26 cellular contexts compared by ENCODE assay signal in genomic region chr7:78747568-78747967, GRCh38.
"Had no signal": no experiment of that assay in that cellular context is flagged by ENCODE, and none has a peak within 500 bp of the region (broad histone marks: within the 10 kb centered on the region; RNA-seq: fewer than 3 reads in every experiment).

No MANE protein-coding gene starts in this region.

- H3K27me3 ChIP-seq: ascending aorta, breast epithelium, Peyer's patch, SJSA1 had no signal

- H3K36me3 ChIP-seq: ascending aorta, breast epithelium, Peyer's patch, SJSA1 had no signal

- H3K4me2 ChIP-seq: SK-N-SH had no signal

- H3K27ac ChIP-seq: ascending aorta, breast epithelium, Peyer's patch, SJSA1 had no signal

- DNase-seq: activated CD4-positive, alpha-beta T cell treated with anti-CD3 and anti-CD28 coated beads for 36 hours; activated CD4-positive, alpha-beta T cell treated with anti-CD3 and anti-CD28 coated beads, Interleukin-2, amount 10 ng/mL, durations not matched to agents 7 days and 5 days; activated CD4-positive, alpha-beta T cell treated with anti-CD3 and anti-CD28 coated beads, Interleukin-2, amount 50 U/mL, for 48 hours; activated CD8-positive, alpha-beta T cell treated with anti-CD3 and anti-CD28 coated beads, Interleukin-2, amount 10 ng/mL, durations not matched to agents 7 days and 5 days; activated gamma-delta T cell; activated naive CD4-positive, alpha-beta T cell treated with Interleukin-2 at 50 U/mL for 16 hours; activated naive CD8-positive, alpha-beta T cell treated with anti-CD3 and anti-CD28 coated beads, Interleukin-2, amount 10 ng/mL, durations not matched to agents 7 days and 5 days; activated T-cell treated with anti-CD3 and anti-CD28 coated beads, Interleukin-2, amount 50 U/mL, for 24 hours; amygdala; NCI-H1105; NCI-H1417 treated with DMSO at 0.1 percent for 48 hours; NCI-H187 treated with DMSO at 0.1 percent for 48 hours; NCI-H2081; NCI-H510A; NCI-H526; NCI-H748 treated with DMSO at 0.1 percent for 48 hours; NK-92 treated with Interleukin-12 subunit alpha and Interleukin-12 subunit beta, amount 100 ng/mL, for 24 hours; PC-3; Peyer's patch; RPMI8226; SHP77 treated with DMSO at 0.1 percent for 48 hours; SK-N-SH had no signal

- H3K4me3 ChIP-seq: ascending aorta, breast epithelium, Peyer's patch, SJSA1 had no signal

- H3K9me3 ChIP-seq: ascending aorta, breast epithelium, Peyer's patch, SJSA1, SK-N-SH had no signal

- H3K9ac ChIP-seq: SK-N-SH had no signal

- H3K4me1 ChIP-seq: ascending aorta, breast epithelium, Peyer's patch, SJSA1 had no signal

- ATAC-seq: activated CD4-positive, alpha-beta T cell treated with anti-CD3 and anti-CD28 coated beads for 36 hours; activated CD4-positive, CD25-positive, alpha-beta regulatory T cell treated with anti-CD3 and anti-CD28 coated beads, Interleukin-2, amount 50 U/mL, for 24 hours; activated CD8-positive, alpha-beta T cell treated with anti-CD3 and anti-CD28 coated beads, Interleukin-2, amount 10 ng/mL, durations not matched to agents 7 days and 5 days; PC-3 had no signal
